Comparison of ENCODE assay signal across 8 cellular contexts in the genomic region with DNA sequence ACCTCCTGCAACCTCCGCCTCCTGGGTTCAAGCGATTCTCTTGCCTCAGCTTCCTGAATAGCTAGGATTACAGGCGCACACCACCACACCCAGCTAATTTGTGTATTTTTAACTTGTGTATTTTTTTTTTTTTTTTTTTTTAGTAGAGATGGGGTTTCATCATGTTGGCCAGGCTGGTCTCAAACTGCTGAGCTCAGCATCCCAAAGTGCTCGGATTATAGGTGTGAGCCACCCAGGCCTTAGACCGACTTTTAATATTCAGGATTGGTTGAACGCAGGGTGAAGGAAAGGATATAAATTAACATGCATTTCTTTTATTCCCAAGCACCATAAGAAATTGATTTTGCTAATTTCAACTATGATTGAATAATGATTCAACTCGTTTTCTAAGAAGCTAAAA.
"Had no signal": no experiment of that assay in that cellular context is flagged by ENCODE, and none has a peak within 500 bp of the region (broad histone marks: within the 10 kb centered on the region; RNA-seq: fewer than 3 reads in every experiment).

No MANE protein-coding gene starts in this region.

- FAIRE-seq: G401.6, GM12878, GM12891, GM12892, GM18507, GM19239 had no signal

- H3K4me3 ChIP-seq: GM12878 had no signal

- DNase-seq: GDM1, GF-D8 had no signal

- ATAC-seq: GM12878 had no signal
